27 cellular contexts compared by ENCODE assay signal in genomic region chr21:28429161-28429560, GRCh38.
A peak's percentile ranks its signal among the peaks of the same experiment; 100 is the strongest.
DNase-seq lines count a peak whose midpoint lies in the region; ATAC-seq and TF ChIP-seq lines count a peak whose summit lies in the region.
"Had no signal": no experiment of that assay in that cellular context is flagged by ENCODE, and none has a peak within 500 bp of the region (broad histone marks: within the 10 kb centered on the region; RNA-seq: fewer than 3 reads in every experiment).

No MANE protein-coding gene starts in this region.

- peaks cover 12% of the 10 kb centered on the region for H3F3A ChIP-seq in SK-N-SH (replicated peaks; ENCODE audit: insufficient read depth)

- TF ChIP-seq CTCF in SK-N-SH (IDR thresholded peaks at IDR 0.05): no peak
- TF ChIP-seq CTCF in mesothelial cell of epicardium (IDR thresholded peaks at IDR 0.05; ENCODE audit: unreplicated experiment): no peak
- no peak for TF ChIP-seq CTCF in osteoblast (IDR thresholded peaks at IDR 0.05; ENCODE audit: extremely low read depth, low read depth, low read length)

- CTCF ChIA-PET in SK-N-SH (lab: Yijun Ruan, JAX): interaction anchor here (0.7 kb wide), 1 partner anchor 68 kb away, joined by 3 read pairs; no protein-coding TSS in a partner anchor

- H3K27me3 ChIP-seq in SK-N-SH (ENCODE audit: insufficient read depth) (no peaks in the 10 kb centered on the region), osteoblast (ENCODE audit: insufficient read depth, low read length) (no peaks in the 10 kb centered on the region)
- H3K27me3 ChIP-seq: BLaER1 treated with 17β-estradiol and CSF1 and Interleukin-3, amounts not matched to agents 10 nM and 100 nM had no signal

- TF ChIP-seq RAD21 in SK-N-SH (IDR thresholded peaks at IDR 0.05; ENCODE audit: low read length): no peak

- DNase-seq in SK-N-SH: no peak
- peak; percentile 11 for DNase-seq in dedifferentiated amniotic fluid mesenchymal stem cell (ENCODE audit: extremely low spot score)
- DNase-seq in mesothelial cell of epicardium (ENCODE audit: low spot score in 2 of 2, unreplicated experiment in 2 of 2): no peak
- DNase-seq in osteoblast (ENCODE audit: insufficient read length, low spot score, missing footprints): no peak
- DNase-seq in activated T-helper 1 cell treated with anti-CD3 and anti-CD28 coated beads, Interleukin-12 subunit alpha, Interleukin-12 subunit beta, Interleukin-2, Interleukin-4 antibody, amounts not matched to agents 30 ng/mL and 10 ng/mL and 1 ng/mL, durations not matched to agents 14 hours and 24 hours and 36 hours (ENCODE audit: low spot score): no peak
- DNase-seq: ACHN; AML-193; Caco-2; Calu3; CD4-positive, alpha-beta T cell; CD8-positive, alpha-beta T cell; DMS 273 treated with DMSO at 0.1 percent for 48 hours; DMS153; DMS53; DMS79; DND-41; EL; GDM1 had no signal

- peaks cover 3% of the 10 kb centered on the region for H3K9me3 Mint-ChIP-seq in mesothelial cell of epicardium
- no peaks in the 10 kb centered on the region for H3K9me3 Mint-ChIP-seq in activated T-helper 1 cell treated with anti-CD3 and anti-CD28 coated beads, Interleukin-12 subunit alpha, Interleukin-12 subunit beta, Interleukin-2, Interleukin-4 antibody, amounts not matched to agents 30 ng/mL and 10 ng/mL and 1 ng/mL, durations not matched to agents 14 hours and 24 hours and 36 hours
- H3K9me3 Mint-ChIP-seq: CD4-positive, alpha-beta T cell; CD8-positive, alpha-beta T cell had no signal

- H3K36me3 ChIP-seq in SK-N-SH (replicated peaks in 1 of 2; ENCODE audit: control insufficient read depth in 1 of 2, insufficient read depth in 2 of 2, low read length in 1 of 2) (no peaks in the 10 kb centered on the region), osteoblast (ENCODE audit: insufficient read depth, low read length) (no peaks in the 10 kb centered on the region)
- H3K36me3 ChIP-seq: BLaER1 treated with 17β-estradiol and CSF1 and Interleukin-3, amounts not matched to agents 10 nM and 100 nM had no signal

- H3K27ac ChIP-seq in SK-N-SH (ENCODE audit: low read depth in 2 of 2, low read length in 1 of 2) (no peak overlapping the region), osteoblast (ENCODE audit: low read depth, low read length) (peak overlapping the region; percentile 3)
- H3K27ac ChIP-seq: 22Rv1; A549; BLaER1 treated with 17β-estradiol and CSF1 and Interleukin-3, amounts not matched to agents 10 nM and 100 nM; C4-2B had no signal

- ATAC-seq in SK-N-SH treated with all-trans-retinoic acid at 6 μM for 48 hours (no peak), GM18517 (IDR thresholded peaks at IDR 0.05; ENCODE audit: unreplicated experiment) (no peak), HG02678 (IDR thresholded peaks at IDR 0.05; ENCODE audit: unreplicated experiment) (no peak)
- ATAC-seq: A549; CD8-positive, alpha-beta T cell; GM12878 had no signal

- H3K27me3 Mint-ChIP-seq in mesothelial cell of epicardium (ENCODE audit: low read depth): no peaks in the 10 kb centered on the region
- H3K27me3 Mint-ChIP-seq in activated T-helper 1 cell treated with anti-CD3 and anti-CD28 coated beads, Interleukin-12 subunit alpha, Interleukin-12 subunit beta, Interleukin-2, Interleukin-4 antibody, amounts not matched to agents 30 ng/mL and 10 ng/mL and 1 ng/mL, durations not matched to agents 14 hours and 24 hours and 36 hours (ENCODE audit: insufficient read depth): no peaks in the 10 kb centered on the region
- H3K27me3 Mint-ChIP-seq: B cell; CD4-positive, alpha-beta T cell had no signal

- H3K4me1 ChIP-seq in SK-N-SH (ENCODE audit: control insufficient read depth in 1 of 2, insufficient read depth in 2 of 2, low read depth in 1 of 2, low read length in 1 of 2): peaks cover 0 to 32% of the 10 kb centered on the region in 2 experiments; a peak in 3 of 4 replicates
- H3K4me1 ChIP-seq in osteoblast (ENCODE audit: insufficient read depth, low read length): peaks cover 42% of the 10 kb centered on the region
- H3K4me1 ChIP-seq: A549; BLaER1 treated with 17β-estradiol and CSF1 and Interleukin-3, amounts not matched to agents 10 nM and 100 nM had no signal

- H3K4me1 Mint-ChIP-seq in mesothelial cell of epicardium: peaks cover 38% of the 10 kb centered on the region
- no peaks in the 10 kb centered on the region for H3K4me1 Mint-ChIP-seq in activated T-helper 1 cell treated with anti-CD3 and anti-CD28 coated beads, Interleukin-12 subunit alpha, Interleukin-12 subunit beta, Interleukin-2, Interleukin-4 antibody, amounts not matched to agents 30 ng/mL and 10 ng/mL and 1 ng/mL, durations not matched to agents 14 hours and 24 hours and 36 hours (ENCODE audit: low read depth)
- H3K4me1 Mint-ChIP-seq: B cell had no signal

- H3K9ac ChIP-seq in SK-N-SH: no peak overlapping the region
- H3K9ac ChIP-seq: BLaER1 treated with 17β-estradiol and CSF1 and Interleukin-3, amounts not matched to agents 10 nM and 100 nM had no signal

- POLR2A ChIA-PET in SK-N-SH (lab: Yijun Ruan, JAX): no interaction called here

- H3K79me2 ChIP-seq in SK-N-SH (ENCODE audit: insufficient read depth) (no peaks in the 10 kb centered on the region), osteoblast (ENCODE audit: insufficient read depth, low read length) (no peaks in the 10 kb centered on the region)

- peak overlapping the region; percentile 86 for H3K27ac Mint-ChIP-seq in mesothelial cell of epicardium
- no peak overlapping the region for H3K27ac Mint-ChIP-seq in activated T-helper 1 cell treated with anti-CD3 and anti-CD28 coated beads, Interleukin-12 subunit alpha, Interleukin-12 subunit beta, Interleukin-2, Interleukin-4 antibody, amounts not matched to agents 30 ng/mL and 10 ng/mL and 1 ng/mL, durations not matched to agents 14 hours and 24 hours and 36 hours
- H3K27ac Mint-ChIP-seq: B cell; CD4-positive, alpha-beta T cell; CD8-positive, alpha-beta T cell had no signal

- H2AFZ ChIP-seq in SK-N-SH (ENCODE audit: low read depth): peak overlapping the region; percentile 29; the same call in 1 of the 2 replicates
- no peak overlapping the region for H2AFZ ChIP-seq in osteoblast (ENCODE audit: low read length)

- H4K20me1 ChIP-seq in SK-N-SH (ENCODE audit: insufficient read depth): no peaks in the 10 kb centered on the region
- no peaks in the 10 kb centered on the region for H4K20me1 ChIP-seq in osteoblast (ENCODE audit: insufficient read depth, low read length)
- H4K20me1 ChIP-seq: BLaER1 treated with 17β-estradiol and CSF1 and Interleukin-3, amounts not matched to agents 10 nM and 100 nM had no signal

- H3K36me3 Mint-ChIP-seq in mesothelial cell of epicardium: no peaks in the 10 kb centered on the region
- H3K36me3 Mint-ChIP-seq in activated T-helper 1 cell treated with anti-CD3 and anti-CD28 coated beads, Interleukin-12 subunit alpha, Interleukin-12 subunit beta, Interleukin-2, Interleukin-4 antibody, amounts not matched to agents 30 ng/mL and 10 ng/mL and 1 ng/mL, durations not matched to agents 14 hours and 24 hours and 36 hours (ENCODE audit: low read depth): no peaks in the 10 kb centered on the region
- H3K36me3 Mint-ChIP-seq: CD8-positive, alpha-beta T cell had no signal

- H3K4me3 Mint-ChIP-seq in mesothelial cell of epicardium: no peak overlapping the region
- H3K4me3 Mint-ChIP-seq in activated T-helper 1 cell treated with anti-CD3 and anti-CD28 coated beads, Interleukin-12 subunit alpha, Interleukin-12 subunit beta, Interleukin-2, Interleukin-4 antibody, amounts not matched to agents 30 ng/mL and 10 ng/mL and 1 ng/mL, durations not matched to agents 14 hours and 24 hours and 36 hours: no peak overlapping the region
- H3K4me3 Mint-ChIP-seq: B cell; CD4-positive, alpha-beta T cell; CD8-positive, alpha-beta T cell had no signal

- intact Hi-C loops in activated T-helper 1 cell treated with anti-CD3 and anti-CD28 coated beads, Interleukin-12 subunit alpha, Interleukin-12 subunit beta, Interleukin-2, Interleukin-4 antibody, amounts not matched to agents 30 ng/mL and 10 ng/mL and 1 ng/mL, durations not matched to agents 14 hours and 24 hours and 36 hours (cut with micrococcal nuclease): no loop called here

- H3K9me2 ChIP-seq in SK-N-SH: no peaks in the 10 kb centered on the region

- H3K9me3 ChIP-seq in SK-N-SH: no peaks in the 10 kb centered on the region
- no peaks in the 10 kb centered on the region for H3K9me3 ChIP-seq in osteoblast (ENCODE audit: low read depth, low read length)
- H3K9me3 ChIP-seq: A549 had no signal

- H3K4me2 ChIP-seq in SK-N-SH (no peak overlapping the region), osteoblast (ENCODE audit: insufficient read depth, low read length) (no peak overlapping the region)
- H3K4me2 ChIP-seq: A549; BLaER1 treated with 17β-estradiol and CSF1 and Interleukin-3, amounts not matched to agents 10 nM and 100 nM had no signal

- WGBS in SK-N-SH (ENCODE audit: low lambda C conversion rate): 85% methylated on average over 2 of the region's 2 CpGs

- H3K4me3 ChIP-seq in SK-N-SH (ENCODE audit: low read depth in 2 of 2, low read length in 1 of 2) (no peak overlapping the region), osteoblast (ENCODE audit: insufficient read depth, low read length) (no peak overlapping the region)
- H3K4me3 ChIP-seq: A549; BLaER1 treated with 17β-estradiol and CSF1 and Interleukin-3, amounts not matched to agents 10 nM and 100 nM; GM12878 had no signal

- TF ChIP-seq EP300 in SK-N-SH (IDR thresholded peaks at IDR 0.05; ENCODE audit: borderline replicate concordance in 1 of 2, low read depth in 1 of 2, low read length in 1 of 2): no peak

TF ChIP-seq in SK-N-SH, 30 proteins besides CTCF, POLR2A, EP300 and RAD21 (continues in another document):
- TF ChIP-seq TEAD4 (IDR thresholded peaks at IDR 0.05; ENCODE audit: borderline replicate concordance, insufficient read depth) (no peak), GATA2 (CRISPR knock-in tag; IDR thresholded peaks at IDR 0.05) (no peak)

TF ChIP-seq in SK-N-SH treated with all-trans-retinoic acid at 6 μM for 48 hours, 23 proteins besides CTCF, POLR2A, EP300 and RAD21 (continues in another document):
- TF ChIP-seq GLIS3 (CRISPR knock-in tag; IDR thresholded peaks at IDR 0.05) (no peak), PATZ1 (CRISPR knock-in tag; IDR thresholded peaks at IDR 0.05; ENCODE audit: borderline replicate concordance) (no peak)
